Comparison of ENCODE assay signal across 8 cellular contexts in the genomic region with DNA sequence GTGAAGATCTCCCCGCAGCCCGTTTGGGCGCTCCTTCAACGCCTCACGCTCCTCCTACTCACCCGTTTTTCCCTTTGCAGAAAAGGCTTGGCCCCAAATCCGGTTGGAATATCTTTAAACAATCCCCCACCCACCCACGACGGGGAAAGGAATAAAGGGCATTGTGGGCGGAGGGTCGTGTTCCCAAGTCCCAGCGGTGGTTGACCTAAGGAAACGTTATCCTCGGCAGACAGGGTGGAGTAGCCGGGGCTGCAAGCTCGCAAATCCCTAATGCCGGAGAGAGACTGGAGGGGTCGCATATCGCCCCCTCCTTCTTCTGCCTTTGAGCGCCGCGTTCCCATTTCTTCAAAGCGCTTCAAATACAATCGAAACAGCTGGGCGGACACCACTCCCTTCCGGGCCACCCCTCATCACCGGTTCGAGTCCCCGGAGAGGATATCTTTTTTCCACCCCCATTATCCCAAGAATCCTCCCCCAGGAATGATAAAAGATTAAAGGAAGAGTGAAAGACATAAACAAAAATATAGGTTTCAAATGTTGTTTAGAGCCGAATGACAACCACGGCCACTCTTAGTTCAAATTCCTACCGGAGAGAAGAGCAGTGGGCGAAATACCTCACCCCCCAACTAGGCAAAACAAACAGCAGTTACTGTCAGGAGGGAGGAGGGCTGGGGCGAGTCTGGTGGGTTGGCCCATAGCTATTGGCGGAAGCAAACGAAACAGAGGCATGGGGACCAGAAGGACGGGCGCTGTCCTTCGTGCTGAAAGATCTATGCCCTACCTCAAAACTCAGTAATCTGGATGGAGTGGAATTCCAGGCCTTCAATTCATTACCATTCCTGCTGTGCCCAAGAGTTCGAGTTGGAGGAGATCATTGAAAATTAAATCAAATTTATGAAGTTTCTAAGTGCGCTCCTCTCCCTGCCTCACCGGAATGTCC. TPM values are rescaled to one million over a fixed set of nuclear protein-coding genes. Genes with fewer than 3 reads are reported as not detected.
DNase-seq lines count a peak whose midpoint lies in the region; ATAC-seq and TF ChIP-seq lines count a peak whose summit lies in the region.

No MANE protein-coding gene starts in this region.

- no peak for ATAC-seq in HG02571 (IDR thresholded peaks at IDR 0.05; ENCODE audit: unreplicated experiment)

- no peak overlapping the region for H3K4me3 ChIP-seq in hepatocyte

- H3K9me3 Mint-ChIP-seq in type B pancreatic cell: no peaks in the 10 kb centered on the region

- peaks cover 29% of the 10 kb centered on the region for H3K4me1 Mint-ChIP-seq in type B pancreatic cell (ENCODE audit: unreplicated experiment)

- no peak overlapping the region for H3K27ac Mint-ChIP-seq in type B pancreatic cell

- WGBS in hepatocyte (ENCODE audit: low lambda C conversion rate, missing lambda C conversion rate): 5% methylated on average over 42 of the region's 42 CpGs

- H3K36me3 ChIP-seq in hepatocyte (replicated peaks; ENCODE audit: insufficient read depth, low read depth): no peaks in the 10 kb centered on the region

- H3K4me3 Mint-ChIP-seq in type B pancreatic cell: peak overlapping the region; percentile 71

- H3K27me3 Mint-ChIP-seq in type B pancreatic cell: peaks cover 81% of the 10 kb centered on the region

- peaks cover 52% of the 10 kb centered on the region for H3K27me3 ChIP-seq in hepatocyte

- no peaks in the 10 kb centered on the region for H3K9me2 ChIP-seq in hepatocyte (replicated peaks; ENCODE audit: insufficient read depth)

- POLR2A ChIA-PET in RWPE1 (lab: Yijun Ruan, JAX; ENCODE audit: low non-redundant PET): no interaction called here

- TF ChIP-seq CTCF in RWPE1 (conservative IDR thresholded peaks at IDR 0.05; ENCODE audit: low read depth): no peak
- TF ChIP-seq CTCF in hepatocyte (IDR thresholded peaks at IDR 0.05; ENCODE audit: poor library complexity): no peak
- no peak for TF ChIP-seq CTCF in type B pancreatic cell (conservative IDR thresholded peaks at IDR 0.05)

- no peaks in the 10 kb centered on the region for H3K79me2 ChIP-seq in hepatocyte

- H2AFZ ChIP-seq in hepatocyte: no peak overlapping the region

- H3K4me2 ChIP-seq in hepatocyte: peak overlapping the region; percentile 70

- H4K20me1 ChIP-seq in hepatocyte (ENCODE audit: insufficient read depth, poor library complexity, severe bottlenecking): no peaks in the 10 kb centered on the region

- H3K9me3 ChIP-seq in hepatocyte (ENCODE audit: low read depth): no peaks in the 10 kb centered on the region

- CTCF ChIA-PET in RWPE1 (lab: Yijun Ruan, JAX): interaction anchor here (0.6 to 3.6 kb wide), 14 partner anchors 43 to 993 kb away, joined by 3 to 18 read pairs (median 4); no protein-coding TSS in a partner anchor

- no peaks in the 10 kb centered on the region for H3K36me3 Mint-ChIP-seq in type B pancreatic cell

- peaks cover 28% of the 10 kb centered on the region for H3K4me1 ChIP-seq in hepatocyte (ENCODE audit: insufficient read depth)

- DNase-seq in stimulated activated CD4-positive, alpha-beta T cell treated with anti-CD3 and anti-CD28 coated beads, Interleukin-12 subunit alpha, Interleukin-12 subunit beta, amount 100 ng/mL, for 4 hours: peak; percentile 13
- no peak for DNase-seq in stimulated activated CD4-positive, alpha-beta T cell treated with anti-CD3 and anti-CD28 coated beads, Interleukin-4, amount 100 ng/mL, for 24 hours
- DNase-seq in RWPE1 (ENCODE audit: low spot score): peak; percentile 48
- peak; percentile 86 for DNase-seq in hepatocyte (ENCODE audit: low spot score)
- DNase-seq in type B pancreatic cell (ENCODE audit: extremely low spot score, unreplicated experiment): no peak
- no peak for DNase-seq in SKM-1 treated with dmso at 0.1 percent for 144 hours (lab: John Stamatoyannopoulos, UW; ENCODE audit: unreplicated experiment)
- DNase-seq in substantia nigra (lab: John Stamatoyannopoulos, UW): no peak

- H3K27ac ChIP-seq in RWPE1 (no peak overlapping the region), hepatocyte (no peak overlapping the region), substantia nigra (ENCODE audit: low read depth, low read length, poor library complexity, severe bottlenecking) (no peak overlapping the region)

RNA-seq across cellular contexts. Expression of a gene that starts 2.8 kb away (rescaled TPM):
- total RNA-seq in hepatocyte (0.08 and 0.50 TPM in 2 replicates), type B pancreatic cell (ENCODE audit: low replicate concordance) (1.7 and 2.2 TPM in 2 replicates)
- 1.1 TPM in 1 of 2 replicates, not detected in the other for polyA plus RNA-seq in hepatocyte

RNA-seq across cellular contexts. Expression of a gene that starts 43.7 kb away (rescaled TPM):
- total RNA-seq in hepatocyte (0.52 TPM in 1 of 2 replicates, not detected in the other), type B pancreatic cell (ENCODE audit: low replicate concordance) (not detected in 2 replicates)
- polyA plus RNA-seq in hepatocyte: 1.9 and 3.1 TPM in 2 replicates

Comparison
In these comparisons a context has a peak if more than half of its experiments do, and no peak if none do; other contexts are left out.
1. DNase-seq: peak in stimulated activated CD4-positive, alpha-beta T cell treated with anti-CD3 and anti-CD28 coated beads, Interleukin-12 subunit alpha, Interleukin-12 subunit beta, amount 100 ng/mL, for 4 hours (single experiment), RWPE1 (single experiment) and hepatocyte (single experiment); none in stimulated activated CD4-positive, alpha-beta T cell treated with anti-CD3 and anti-CD28 coated beads, Interleukin-4, amount 100 ng/mL, for 24 hours (single experiment), type B pancreatic cell (single experiment), SKM-1 treated with dmso at 0.1 percent for 144 hours (single experiment) and substantia nigra (0 of 49).